In the genomic region with DNA sequence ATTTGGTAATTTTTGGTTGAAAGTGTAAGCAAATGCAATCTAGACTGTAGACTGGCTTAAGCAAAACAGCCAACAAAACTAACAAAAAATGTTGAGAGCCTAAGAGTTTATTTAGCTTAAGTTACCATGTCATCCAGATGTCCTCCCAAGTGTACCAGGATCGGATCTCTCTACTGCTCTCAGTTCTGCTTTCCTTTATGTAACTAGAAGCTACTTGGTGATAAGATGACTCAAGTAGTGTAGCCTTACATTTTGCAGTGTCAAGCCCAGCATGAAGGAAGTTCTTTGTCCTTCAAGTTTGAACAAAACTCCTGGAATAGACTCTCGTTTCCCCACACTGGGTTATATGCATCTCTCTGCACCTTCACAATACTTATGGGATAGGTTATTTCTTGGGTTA, we compare ENCODE assay signal across 21 cellular contexts.
"Had no signal": no experiment of that assay in that cellular context is flagged by ENCODE, and none has a peak within 500 bp of the region (broad histone marks: within the 10 kb centered on the region; RNA-seq: fewer than 3 reads in every experiment).

No MANE protein-coding gene starts in this region.

- H3K79me2 ChIP-seq: parathyroid adenoma had no signal

- DNase-seq: activated B cell treated with CpG ODN at 0.5 μM for 24 hours; activated CD4-positive, alpha-beta T cell treated with anti-CD3 and anti-CD28 coated beads for 36 hours; activated CD4-positive, alpha-beta T cell treated with anti-CD3 and anti-CD28 coated beads, Interleukin-2, amount 50 U/mL, for 4 hours; activated CD8-positive, alpha-beta memory T cell treated with anti-CD3 and anti-CD28 coated beads for 24 hours; activated CD8-positive, alpha-beta memory T cell treated with anti-CD3 and anti-CD28 coated beads, Interleukin-2, amount 50 U/mL, for 4 hours; activated T-cell treated with anti-CD3 and anti-CD28 coated beads, Interleukin-2, amount 50 U/mL, for 24 hours; adrenal gland; effector CD4-positive, alpha-beta T cell; erythroblast; foreskin melanocyte; left lung; right cardiac atrium; stimulated activated CD4-positive, alpha-beta T cell treated with anti-CD3 and anti-CD28 coated beads, Interleukin-1b, Interleukin-23, amount 100 ng/mL, for 48 hours; substantia nigra; T-helper 9 cell; thyroid gland; upper lobe of right lung had no signal

- H3K9me3 ChIP-seq: adrenal gland, left lung, thyroid gland, upper lobe of right lung had no signal

- H3K27me3 ChIP-seq: adrenal gland, cardiac muscle cell, left lung, thyroid gland, upper lobe of right lung had no signal

- H2AFZ ChIP-seq: parathyroid adenoma had no signal

- H3K9ac ChIP-seq: parathyroid adenoma had no signal

- H3K4me3 ChIP-seq: adrenal gland, cardiac muscle cell, left lung, skin epidermis, thyroid gland, upper lobe of right lung had no signal

- ATAC-seq: activated CD4-positive, alpha-beta T cell treated with anti-CD3 and anti-CD28 coated beads for 36 hours; activated T-helper 17 cell treated with anti-CD3 and anti-CD28 coated beads, Interleukin-2, amount 50 U/mL, for 72 hours; left lung; right cardiac atrium; upper lobe of right lung had no signal

- H3K4me1 ChIP-seq: adrenal gland, left lung, parathyroid adenoma, thyroid gland, upper lobe of right lung had no signal

- H3K36me3 ChIP-seq: adrenal gland, cardiac muscle cell, left lung, thyroid gland, upper lobe of right lung had no signal

- H3K27ac ChIP-seq: adrenal gland, cardiac muscle cell, left lung, parathyroid adenoma, skin epidermis, thyroid gland, upper lobe of right lung had no signal
